ENCODE assay signal across 15 cellular contexts in genomic region chr10:29951441-29951931, GRCh38.
DNase-seq lines count a peak whose midpoint lies in the region; ATAC-seq and TF ChIP-seq lines count a peak whose summit lies in the region.
"Had no signal": no experiment of that assay in that cellular context is flagged by ENCODE, and none has a peak within 500 bp of the region (broad histone marks: within the 10 kb centered on the region; RNA-seq: fewer than 3 reads in every experiment).

No MANE protein-coding gene starts in this region.

- TF ChIP-seq POLR2A in gastroesophageal sphincter (IDR thresholded peaks at IDR 0.05), result no peak

- peaks cover 17 to 57% (median 25%) of the 10 kb centered on the region in 3 donors for H3K4me1 ChIP-seq in gastroesophageal sphincter

- peaks cover 34% of the 10 kb centered on the region for H3K4me1 Mint-ChIP-seq in type B pancreatic cell (ENCODE audit: unreplicated experiment)

- H3K4me3 Mint-ChIP-seq in type B pancreatic cell, result no peak overlapping the region
- H3K4me3 Mint-ChIP-seq: CD4-positive, alpha-beta T cell had no signal

- WGBS in gastroesophageal sphincter (ENCODE audit: low coverage in 1 of 2), 2 donors, result 39 to 40% methylated on average over 1 to 7 of the region's 11 CpGs

- peaks cover 0 to 3% (median 0%) of the 10 kb centered on the region in 3 donors for H3K9me3 ChIP-seq in gastroesophageal sphincter
- H3K9me3 ChIP-seq: mucosa of descending colon had no signal

- H3K36me3 Mint-ChIP-seq in type B pancreatic cell, result peaks cover 5% of the 10 kb centered on the region

- peak overlapping the region in 3 of 4 donors; percentile 81 to 85 (median 84) for H3K27ac ChIP-seq in gastroesophageal sphincter

- no peaks in the 10 kb centered on the region for H3K27me3 ChIP-seq in gastroesophageal sphincter

- no peak for TF ChIP-seq EP300 in gastroesophageal sphincter (IDR thresholded peaks at IDR 0.05)

- no peaks in the 10 kb centered on the region for H3K36me3 ChIP-seq in gastroesophageal sphincter

- DNase-seq in NCI-H510A treated with DMSO at 0.1 percent for 48 hours (lab: John Stamatoyannopoulos, UW) (peak; percentile 24), NCI-H510A (lab: John Stamatoyannopoulos, UW) (no peak), cardiac fibroblast (ENCODE audit: low read depth in 2 of 2) (peak; percentile 64 to 82), type B pancreatic cell (ENCODE audit: extremely low spot score, unreplicated experiment) (no peak), medulla oblongata (ENCODE audit: extremely low spot score) (no peak)
- DNase-seq: aorta; CD4-positive, alpha-beta T cell; effector CD4-positive, alpha-beta T cell; mucosa of descending colon; NCI-H1417; posterior cingulate gyrus; stimulated activated CD4-positive, alpha-beta T cell treated with anti-CD3 and anti-CD28 coated beads, Interleukin-15, amount 100 ng/mL, for 24 hours had no signal

- H3K27ac Mint-ChIP-seq in type B pancreatic cell, result peak overlapping the region; percentile 57
- H3K27ac Mint-ChIP-seq: CD4-positive, alpha-beta T cell had no signal

- H3K4me3 ChIP-seq in cardiac fibroblast (replicated peaks in 1 of 2; ENCODE audit: low read depth in 2 of 2, low read length in 2 of 2) (no peak overlapping the region), gastroesophageal sphincter (no peak overlapping the region)
- H3K4me3 ChIP-seq: mucosa of descending colon had no signal

- peaks cover 14% of the 10 kb centered on the region for H3K9me3 Mint-ChIP-seq in type B pancreatic cell
- H3K9me3 Mint-ChIP-seq: CD4-positive, alpha-beta T cell had no signal

- ATAC-seq in gastroesophageal sphincter, result no peak
- ATAC-seq in GM19395 (IDR thresholded peaks at IDR 0.05; ENCODE audit: unreplicated experiment), result no peak
- ATAC-seq in HG03196 (IDR thresholded peaks at IDR 0.05; ENCODE audit: unreplicated experiment), result no peak
- ATAC-seq: mucosa of descending colon had no signal

- TF ChIP-seq CTCF in cardiac fibroblast (IDR thresholded peaks at IDR 0.05; ENCODE audit: low read depth, low read length) (no peak), gastroesophageal sphincter (IDR thresholded peaks at IDR 0.05) (peak in 1 of 4 experiments; percentile 22), type B pancreatic cell (conservative IDR thresholded peaks at IDR 0.05) (no peak)

- H3K27me3 Mint-ChIP-seq in type B pancreatic cell, result no peaks in the 10 kb centered on the region

Comparison
In these comparisons a context has a peak if more than half of its experiments do, and no peak if none do; other contexts are left out.
1. DNase-seq: peak in NCI-H510A treated with DMSO at 0.1 percent for 48 hours (single experiment) and cardiac fibroblast (2 of 2); none in NCI-H510A (single experiment), type B pancreatic cell (single experiment) and medulla oblongata (single experiment).